8 cellular contexts compared by ENCODE assay signal in genomic region chr19:2329528-2329927, GRCh38. TPM values are rescaled to one million over a fixed set of nuclear protein-coding genes. Genes with fewer than 3 reads are reported as not detected.
A peak's percentile ranks its signal among the peaks of the same experiment; 100 is the strongest.
DNase-seq lines count a peak whose midpoint lies in the region; ATAC-seq, FAIRE-seq and TF ChIP-seq lines count a peak whose summit lies in the region.

No MANE protein-coding gene starts in this region.

- peaks cover 43% of the 10 kb centered on the region for H3K79me2 ChIP-seq in ACC112 (ENCODE audit: control insufficient read depth, insufficient read depth, low read length, unreplicated experiment)
- H3K79me2 ChIP-seq in K562 (ENCODE audit: control insufficient read depth, insufficient read depth, low read length) = peaks cover 93% of the 10 kb centered on the region

- CTCF ChIA-PET in K562 (lab: Yijun Ruan, JAX; ENCODE audit: low intra/inter-chr PET ratio) = no interaction called here

- H3K27me3 Mint-ChIP-seq in HFFc6 (ENCODE audit: insufficient read depth) = peaks cover 7% of the 10 kb centered on the region

- no peak overlapping the region for H3K27ac ChIP-seq in ACC112 (ENCODE audit: low read depth, low read length)
- peak overlapping the region; percentile 74 for H3K27ac ChIP-seq in K562 (ENCODE audit: extremely low read depth, low read depth, low read length)
- H3K27ac ChIP-seq in testis = no peak overlapping the region

- H3K9me1 ChIP-seq in K562 (ENCODE audit: control insufficient read depth, insufficient read depth, low read length) = no peaks in the 10 kb centered on the region

- H3K9me3 ChIP-seq in K562 (replicated peaks; ENCODE audit: control insufficient read depth, insufficient read depth, low read depth, low read length) (no peaks in the 10 kb centered on the region), mucosa of stomach (ENCODE audit: control insufficient read depth, low read length) (no peaks in the 10 kb centered on the region), testis (no peaks in the 10 kb centered on the region)

- H3K4me2 ChIP-seq in K562 (ENCODE audit: insufficient read depth, low read length) = peak overlapping the region; percentile 88

- TF ChIP-seq CTCF in HFFc6 (IDR thresholded peaks at IDR 0.05) = no peak
- no peak for TF ChIP-seq CTCF in K562 (IDR thresholded peaks at IDR 0.05 in 2 of 3, conservative IDR thresholded peaks at IDR 0.05 in 1 of 3; ENCODE audit: insufficient read depth in 2 of 3, low read depth in 1 of 3, low read length in 3 of 3)
- no peak for TF ChIP-seq CTCF in testis (IDR thresholded peaks at IDR 0.05)

- no peaks in the 10 kb centered on the region for H3K36me3 ChIP-seq in ACC112 (ENCODE audit: insufficient read depth, low read length)
- H3K36me3 ChIP-seq in K562 (ENCODE audit: control insufficient read depth, insufficient read depth, low read length) = peaks cover 42% of the 10 kb centered on the region
- no peaks in the 10 kb centered on the region for H3K36me3 ChIP-seq in mucosa of stomach (ENCODE audit: control insufficient read depth, insufficient read depth, low read length)
- no peaks in the 10 kb centered on the region for H3K36me3 ChIP-seq in testis (ENCODE audit: low read depth, missing control alignments)

- H3K9me3 Mint-ChIP-seq in HFFc6 = no peaks in the 10 kb centered on the region

- TF ChIP-seq RAD21 in K562 (CRISPR knock-in tag; conservative IDR thresholded peaks at IDR 0.05 in 1 of 2, IDR thresholded peaks at IDR 0.05 in 1 of 2) = no peak

- POLR2A ChIA-PET in K562 (lab: Yijun Ruan, JAX) = interaction anchor here (0.7 kb wide), 2 partner anchors 94 to 445 kb away, joined by 3 read pairs; no protein-coding TSS in a partner anchor

- H4K20me1 ChIP-seq in K562 (replicated peaks; ENCODE audit: control insufficient read depth, insufficient read depth, low read length) = no peaks in the 10 kb centered on the region

- ATAC-seq in K562 = peak; percentile 72

- in situ Hi-C loops in K562 (cut with MboI) = no loop called here

- TF ChIP-seq EP300 in K562 (IDR thresholded peaks at IDR 0.05; ENCODE audit: low read length) = no peak

- H3K4me1 ChIP-seq in ACC112 (ENCODE audit: control insufficient read depth, insufficient read depth, low read length, unreplicated experiment) (peaks cover 10% of the 10 kb centered on the region), K562 (replicated peaks in 1 of 2; ENCODE audit: control insufficient read depth in 2 of 2, insufficient read depth in 2 of 2, low read length in 2 of 2) (peaks cover 28 to 76% of the 10 kb centered on the region in 2 experiments; a peak in 4 of 5 replicates), mucosa of stomach (ENCODE audit: control insufficient read depth, insufficient read depth, low read length) (peaks cover 56% of the 10 kb centered on the region), testis (peaks cover 13% of the 10 kb centered on the region)

- peaks cover 25% of the 10 kb centered on the region for H3K36me3 Mint-ChIP-seq in HFFc6 (ENCODE audit: low read depth)

- H2AFZ ChIP-seq in ACC112 (ENCODE audit: low read length, unreplicated experiment) = no peak overlapping the region
- no peak overlapping the region for H2AFZ ChIP-seq in K562 (ENCODE audit: low read depth, low read length)

- no TSS peak for BruUV-seq in K562 (replicated peaks; lab: Mats Ljungman, UMichigan)

- peak overlapping the region; percentile 78 for H3K27ac Mint-ChIP-seq in HFFc6

- H3K4me1 Mint-ChIP-seq in HFFc6 (ENCODE audit: low read depth) = peaks cover 36% of the 10 kb centered on the region

- H3K9ac ChIP-seq in K562 (ENCODE audit: insufficient read depth in 1 of 2, low read depth in 2 of 2, low read length in 2 of 2) (peak overlapping the region; percentile 90 to 99), mucosa of stomach (ENCODE audit: low read length) (peak overlapping the region; percentile 90)

- H3K27me3 ChIP-seq in ACC112 (ENCODE audit: insufficient read depth, low read length) (no peaks in the 10 kb centered on the region), K562 (ENCODE audit: control insufficient read depth in 2 of 2, insufficient read depth in 2 of 2, low read length in 2 of 2) (no peaks in the 10 kb centered on the region), mucosa of stomach (ENCODE audit: control insufficient read depth, insufficient read depth, low read length) (no peaks in the 10 kb centered on the region), testis (no peaks in the 10 kb centered on the region)

- intact Hi-C loops in K562 (cut with micrococcal nuclease) = loop anchor here (10.0 kb wide), 1 partner anchor 55 kb away; no protein-coding TSS in a partner anchor
- intact Hi-C loops in testis (cut with DNase I; ENCODE audit: low total_unique reads) = no loop called here

- FAIRE-seq in K562 (lab: Jason Lieb, UNC) = no peak

- DNase-seq in HFFc6 (no peak), K562 (ENCODE audit: extremely low read depth in 1 of 4, low spot score in 3 of 4) (peak in 2 of 4 experiments; percentile 56 to 62), NCI-H1105 (lab: John Stamatoyannopoulos, UW) (no peak), testis (no peak), SIG-M5 (lab: John Stamatoyannopoulos, UW) (no peak), NCI-H446 treated with DMSO at 0.1 percent for 48 hours (lab: John Stamatoyannopoulos, UW) (no peak)

- 26% methylated on average over 13 of the region's 13 CpGs for WGBS in K562 (ENCODE audit: insufficient coverage, low coverage, missing lambda C conversion rate)
- WGBS in testis, 2 donors = 27 to 46% methylated on average over 13 of the region's 13 CpGs

- peak overlapping the region; percentile 100 for H3K4me3 Mint-ChIP-seq in HFFc6

- H3K4me3 ChIP-seq in ACC112 (ENCODE audit: low read depth, low read length) (peak overlapping the region; percentile 99), K562 (peak overlapping the region; percentile 98), mucosa of stomach (ENCODE audit: low read length) (peak overlapping the region; percentile 80), testis (peak overlapping the region in 1 of 2 donors; percentile 90)

- TF ChIP-seq POLR2A in K562 (conservative IDR thresholded peaks at IDR 0.05) = no peak
- no peak for TF ChIP-seq POLR2A in testis (IDR thresholded peaks at IDR 0.05)

RNA-seq across cellular contexts. Expression of gene SPPL2B, which starts 1.0 kb away (rescaled TPM):
- 10 to 100 TPM; 32.9 to 41.8 (median 33.9) TPM for total RNA-seq in HFFc6 (2021; fragmentation: NEBNext Ultra II Directional; extraction: Animal tissue kit (Norgen Biotek cat#: 25700))
- 147 and 415 TPM in 2 replicates for total RNA-seq in K562 (2011; cell fraction: chromatin; rRNA removed; ENCODE audit: low replicate concordance)
- total RNA-seq in K562 (2011; cell fraction: nucleolus; rRNA removed) = 310 and 318 TPM in 2 replicates
- total RNA-seq in K562 (2011; cell fraction: nucleoplasm; rRNA removed) = 175 and 195 TPM in 2 replicates
- total RNA-seq in K562 (2014; rRNA removed) = 32.0 and 33.9 TPM in 2 replicates
- total RNA-seq in K562 (2014; rRNA removed; fragmentation: Illumina TruSeq; extraction: Trizol) = 2.6 and 4.1 TPM in 2 replicates
- 15.1 and 16.9 TPM in 2 replicates for total RNA-seq in K562 (2015; rRNA removed; fragmentation: Illumina TruSeq; extraction: Trizol)
- 63.6 and 74.0 TPM in 2 replicates for total RNA-seq in K562 (2021)
- 24.9 and 30.0 TPM in 2 replicates for polyA plus RNA-seq in K562 (2011; rRNA removed)
- 28.7 and 44.8 TPM in 2 replicates for polyA plus RNA-seq in K562 (2011; cell fraction: cytosol; rRNA removed)
- 317 and 559 TPM in 2 replicates for polyA plus RNA-seq in K562 (2011; cell fraction: nucleus; rRNA removed)
- 67.0 and 110 TPM in 2 replicates for polyA plus RNA-seq in K562 (2012)
- 8.4 and 19.9 TPM in 2 replicates for polyA plus RNA-seq in K562 (2014; fragmentation: Illumina TruSeq; extraction: Trizol)
- polyA plus RNA-seq in K562 (2014; fragmentation: Nextera tagmentation; extraction: Ambion mirVana) = under 1 TPM; 0.20 to 0.29 TPM
- polyA plus RNA-seq in K562 (2014; rRNA removed) = 62.9 and 81.2 TPM in 2 replicates
- 3.4 and 6.9 TPM in 2 replicates for polyA minus RNA-seq in K562 (2011; rRNA and poly(A)+ RNA removed)
- polyA minus RNA-seq in K562 (2011; cell fraction: cytosol; rRNA and poly(A)+ RNA removed) = 14.0 and 22.7 TPM in 2 replicates
- polyA minus RNA-seq in K562 (2011; cell fraction: nucleus; rRNA and poly(A)+ RNA removed) = 52.0 and 52.1 TPM in 2 replicates
- total RNA-seq in testis = 100 to 1,000 TPM; 158 to 215 TPM
- 132 TPM for polyA plus RNA-seq in testis (ENCODE audit: insufficient read depth, low read depth, low replicate concordance)

RNA-seq across cellular contexts. Expression of gene LSM7, which starts 1.1 kb away (rescaled TPM):
- total RNA-seq in HFFc6 (2021; fragmentation: NEBNext Ultra II Directional; extraction: Animal tissue kit (Norgen Biotek cat#: 25700)) = 100 to 1,000 TPM in 5 of 6 experiments, 10 to 100 TPM in 1; 92.1 to 137 (median 118) TPM
- 46.8 and 94.0 TPM in 2 replicates for total RNA-seq in K562 (2011; cell fraction: chromatin; rRNA removed; ENCODE audit: low replicate concordance)
- 108 and 115 TPM in 2 replicates for total RNA-seq in K562 (2011; cell fraction: nucleolus; rRNA removed)
- 89.3 and 125 TPM in 2 replicates for total RNA-seq in K562 (2011; cell fraction: nucleoplasm; rRNA removed)
- total RNA-seq in K562 (2014; rRNA removed) = 408 and 578 TPM in 2 replicates
- 117 and 146 TPM in 2 replicates for total RNA-seq in K562 (2014; rRNA removed; fragmentation: Illumina TruSeq; extraction: Trizol)
- 261 and 265 TPM in 2 replicates for total RNA-seq in K562 (2015; rRNA removed; fragmentation: Illumina TruSeq; extraction: Trizol)
- 284 and 286 TPM in 2 replicates for total RNA-seq in K562 (2021)
- polyA plus RNA-seq in K562 (2011; rRNA removed) = 450 and 480 TPM in 2 replicates
- polyA plus RNA-seq in K562 (2011; cell fraction: cytosol; rRNA removed) = 1,525 and 1,825 TPM in 2 replicates
- polyA plus RNA-seq in K562 (2011; cell fraction: nucleus; rRNA removed) = 285 TPM in 2 replicates
- 272 and 399 TPM in 2 replicates for polyA plus RNA-seq in K562 (2012)
- 147 and 242 TPM in 2 replicates for polyA plus RNA-seq in K562 (2014; fragmentation: Illumina TruSeq; extraction: Trizol)
- 100 to 1,000 TPM in 1 of 2 experiments, 10 to 100 TPM in 1; 40.5 to 147 TPM for polyA plus RNA-seq in K562 (2014; fragmentation: Nextera tagmentation; extraction: Ambion mirVana)
- 650 and 690 TPM in 2 replicates for polyA plus RNA-seq in K562 (2014; rRNA removed)
- 39.4 and 52.2 TPM in 2 replicates for polyA minus RNA-seq in K562 (2011; rRNA and poly(A)+ RNA removed)
- 59.3 and 94.0 TPM in 2 replicates for polyA minus RNA-seq in K562 (2011; cell fraction: cytosol; rRNA and poly(A)+ RNA removed)
- polyA minus RNA-seq in K562 (2011; cell fraction: nucleus; rRNA and poly(A)+ RNA removed) = 39.6 and 56.8 TPM in 2 replicates
- total RNA-seq in testis = 100 to 1,000 TPM; 163 to 179 TPM
- 80.7 TPM for polyA plus RNA-seq in testis (ENCODE audit: insufficient read depth, low read depth, low replicate concordance)

RNA-seq across cellular contexts. Expression of gene LINGO3, which starts 21.6 kb away (rescaled TPM):
- total RNA-seq in HFFc6 (2021; fragmentation: NEBNext Ultra II Directional; extraction: Animal tissue kit (Norgen Biotek cat#: 25700)) = not detected
- total RNA-seq in K562 (2011; cell fraction: chromatin; rRNA removed; ENCODE audit: low replicate concordance) = not detected in 2 replicates
- not detected in 2 replicates for total RNA-seq in K562 (2011; cell fraction: nucleolus; rRNA removed)
- not detected in 2 replicates for total RNA-seq in K562 (2011; cell fraction: nucleoplasm; rRNA removed)
- total RNA-seq in K562 (2014; rRNA removed) (0.05 TPM in 1 of 2 replicates, not detected in the other), K562 (2014; rRNA removed; fragmentation: Illumina TruSeq; extraction: Trizol) (not detected in 2 replicates), K562 (2015; rRNA removed; fragmentation: Illumina TruSeq; extraction: Trizol) (not detected in 2 replicates), K562 (2021) (not detected in 2 replicates), testis (1 to 10 TPM; 2.1 to 3.5 TPM)
- polyA plus RNA-seq in K562 (2011; rRNA removed) (0.03 and 0.07 TPM in 2 replicates), K562 (2014; fragmentation: Illumina TruSeq; extraction: Trizol) (not detected in 2 replicates), K562 (2014; fragmentation: Nextera tagmentation; extraction: Ambion mirVana) (under 1 TPM in 1 of 2 experiments, not detected in 1; 0.03 TPM), K562 (2014; rRNA removed) (not detected in 2 replicates), testis (ENCODE audit: insufficient read depth, low read depth, low replicate concordance) (0.45 TPM)
- 0.06 and 0.07 TPM in 2 replicates for polyA plus RNA-seq in K562 (2011; cell fraction: cytosol; rRNA removed)
- polyA plus RNA-seq in K562 (2011; cell fraction: nucleus; rRNA removed) = not detected in 2 replicates
- polyA plus RNA-seq in K562 (2012) = 0.47 and 1.6 TPM in 2 replicates
- not detected in 2 replicates for polyA minus RNA-seq in K562 (2011; rRNA and poly(A)+ RNA removed)
- polyA minus RNA-seq in K562 (2011; cell fraction: cytosol; rRNA and poly(A)+ RNA removed) = not detected in 2 replicates
- not detected in 2 replicates for polyA minus RNA-seq in K562 (2011; cell fraction: nucleus; rRNA and poly(A)+ RNA removed)

RNA-seq across cellular contexts. Expression of gene TMPRSS9, which starts 30.5 kb away (rescaled TPM):
- not detected for total RNA-seq in HFFc6 (2021; fragmentation: NEBNext Ultra II Directional; extraction: Animal tissue kit (Norgen Biotek cat#: 25700))
- 1.7 TPM in 1 of 2 replicates, not detected in the other for total RNA-seq in K562 (2011; cell fraction: chromatin; rRNA removed; ENCODE audit: low replicate concordance)
- 0.33 and 0.66 TPM in 2 replicates for total RNA-seq in K562 (2011; cell fraction: nucleolus; rRNA removed)
- 0.15 TPM in 1 of 2 replicates, not detected in the other for total RNA-seq in K562 (2011; cell fraction: nucleoplasm; rRNA removed)
- not detected in 2 replicates for total RNA-seq in K562 (2014; rRNA removed)
- not detected in 2 replicates for total RNA-seq in K562 (2014; rRNA removed; fragmentation: Illumina TruSeq; extraction: Trizol)
- total RNA-seq in K562 (2015; rRNA removed; fragmentation: Illumina TruSeq; extraction: Trizol) = not detected in 2 replicates
- total RNA-seq in K562 (2021) = 0.11 TPM in 1 of 2 replicates, not detected in the other
- 0.01 TPM in 1 of 2 replicates, not detected in the other for polyA plus RNA-seq in K562 (2011; rRNA removed)
- polyA plus RNA-seq in K562 (2011; cell fraction: cytosol; rRNA removed) = 0.03 TPM in 1 of 2 replicates, not detected in the other
- 0.04 and 0.24 TPM in 2 replicates for polyA plus RNA-seq in K562 (2011; cell fraction: nucleus; rRNA removed)
- 0.34 and 2.1 TPM in 2 replicates for polyA plus RNA-seq in K562 (2012)
- polyA plus RNA-seq in K562 (2014; fragmentation: Illumina TruSeq; extraction: Trizol) = not detected in 2 replicates
- not detected for polyA plus RNA-seq in K562 (2014; fragmentation: Nextera tagmentation; extraction: Ambion mirVana)
- polyA plus RNA-seq in K562 (2014; rRNA removed) = 0.03 TPM in 1 of 2 replicates, not detected in the other
- not detected in 2 replicates for polyA minus RNA-seq in K562 (2011; rRNA and poly(A)+ RNA removed)
- polyA minus RNA-seq in K562 (2011; cell fraction: cytosol; rRNA and poly(A)+ RNA removed) = not detected in 2 replicates
- polyA minus RNA-seq in K562 (2011; cell fraction: nucleus; rRNA and poly(A)+ RNA removed) = 0.11 TPM in 1 of 2 replicates, not detected in the other
- total RNA-seq in testis = 1 to 10 TPM; 8.4 to 9.8 TPM
- polyA plus RNA-seq in testis (ENCODE audit: insufficient read depth, low read depth, low replicate concordance) = 3.5 TPM

RNA-seq across cellular contexts. Expression of gene PEAK3, which starts 47.6 kb away (rescaled TPM):
- under 1 TPM; 0.07 to 0.53 (median 0.36) TPM for total RNA-seq in HFFc6 (2021; fragmentation: NEBNext Ultra II Directional; extraction: Animal tissue kit (Norgen Biotek cat#: 25700))
- total RNA-seq in K562 (2011; cell fraction: chromatin; rRNA removed; ENCODE audit: low replicate concordance) = 0.49 TPM in 1 of 2 replicates, not detected in the other
- 0.17 TPM in 1 of 2 replicates, not detected in the other for total RNA-seq in K562 (2011; cell fraction: nucleolus; rRNA removed)
- not detected in 2 replicates for total RNA-seq in K562 (2011; cell fraction: nucleoplasm; rRNA removed)
- total RNA-seq in K562 (2014; rRNA removed) (0.16 TPM in 1 of 2 replicates, not detected in the other), K562 (2014; rRNA removed; fragmentation: Illumina TruSeq; extraction: Trizol) (not detected in 2 replicates), K562 (2015; rRNA removed; fragmentation: Illumina TruSeq; extraction: Trizol) (not detected in 2 replicates), K562 (2021) (0.13 and 0.40 TPM in 2 replicates), testis (under 1 TPM; 0.37 to 0.55 TPM)
- polyA plus RNA-seq in K562 (2011; rRNA removed) (0.03 TPM in 1 of 2 replicates, not detected in the other), K562 (2014; fragmentation: Illumina TruSeq; extraction: Trizol) (0.06 TPM in 1 of 2 replicates, not detected in the other), K562 (2014; fragmentation: Nextera tagmentation; extraction: Ambion mirVana) (not detected), K562 (2014; rRNA removed) (0.07 TPM in 1 of 2 replicates, not detected in the other), testis (ENCODE audit: insufficient read depth, low read depth, low replicate concordance) (0.16 TPM)
- polyA plus RNA-seq in K562 (2011; cell fraction: cytosol; rRNA removed) = not detected in 2 replicates
- 0.10 TPM in 1 of 2 replicates, not detected in the other for polyA plus RNA-seq in K562 (2011; cell fraction: nucleus; rRNA removed)
- 0.27 and 0.66 TPM in 2 replicates for polyA plus RNA-seq in K562 (2012)
- not detected in 2 replicates for polyA minus RNA-seq in K562 (2011; rRNA and poly(A)+ RNA removed)
- not detected in 2 replicates for polyA minus RNA-seq in K562 (2011; cell fraction: cytosol; rRNA and poly(A)+ RNA removed)
- polyA minus RNA-seq in K562 (2011; cell fraction: nucleus; rRNA and poly(A)+ RNA removed) = 0.11 and 0.13 TPM in 2 replicates
